In genomic region chr10:98074315-98074911, GRCh38 we compare ENCODE assay signal across 14 cellular contexts. TPM values are rescaled to one million over a fixed set of nuclear protein-coding genes. Genes with fewer than 3 reads are reported as not detected.
A peak's percentile ranks its signal among the peaks of the same experiment; 100 is the strongest.
DNase-seq lines count a peak whose midpoint lies in the region; TF ChIP-seq lines count a peak whose summit lies in the region.
"Had no signal": no experiment of that assay in that cellular context is flagged by ENCODE, and none has a peak within 500 bp of the region (broad histone marks: within the 10 kb centered on the region; RNA-seq: fewer than 3 reads in every experiment).

No MANE protein-coding gene starts in this region.

- in situ Hi-C loops in KBM-7 (cut with MboI; ENCODE audit: low pct_unique_long_range_greater_than_20kb, low sequenced_read_pairs) = no loop called here

- 4 to 10% methylated on average over 2 of the region's 2 CpGs for WGBS in tibial nerve, 2 donors

- no peak for TF ChIP-seq CTCF in tibial nerve (IDR thresholded peaks at IDR 0.05)

- H3K27me3 ChIP-seq in effector memory CD4-positive, alpha-beta T cell (replicated peaks; ENCODE audit: control insufficient read depth, insufficient read depth, low read length, poor library complexity, severe bottlenecking) = no peaks in the 10 kb centered on the region
- H3K27me3 ChIP-seq in tibial nerve = no peaks in the 10 kb centered on the region

- no peaks in the 10 kb centered on the region for H3K36me3 ChIP-seq in effector memory CD4-positive, alpha-beta T cell (ENCODE audit: control insufficient read depth, insufficient read depth, low read length)
- H3K36me3 ChIP-seq in tibial nerve = no peaks in the 10 kb centered on the region
- H3K36me3 ChIP-seq: heart right ventricle had no signal

- H3K4me1 ChIP-seq in effector memory CD4-positive, alpha-beta T cell (ENCODE audit: control insufficient read depth, insufficient read depth, low read length, poor library complexity, severe bottlenecking) = no peaks in the 10 kb centered on the region
- no peaks in the 10 kb centered on the region for H3K4me1 ChIP-seq in tibial nerve
- H3K4me1 ChIP-seq: heart right ventricle had no signal

- no peak for TF ChIP-seq EP300 in tibial nerve (IDR thresholded peaks at IDR 0.05)

- H3K27ac ChIP-seq in effector memory CD4-positive, alpha-beta T cell (ENCODE audit: insufficient read depth, low read length, poor library complexity, severe bottlenecking) = no peak overlapping the region
- H3K27ac ChIP-seq in tibial nerve = no peak overlapping the region
- H3K27ac ChIP-seq: heart right ventricle had no signal

- DNase-seq in ELR (ENCODE audit: low read depth) = peak; percentile 17
- DNase-seq in KBM-7 = peak; percentile 18
- DNase-seq in amniotic epithelial cell (ENCODE audit: low read depth) = peak; percentile 25
- peak; percentile 50 for DNase-seq in iPS-NIHi7 (ENCODE audit: extremely low spot score)
- no peak for DNase-seq in effector memory CD4-positive, alpha-beta T cell
- DNase-seq in tibial nerve (ENCODE audit: low spot score in 2 of 2) = no peak
- no peak for DNase-seq in central memory CD4-positive, alpha-beta T cell
- DNase-seq in NCI-H2196 (lab: John Stamatoyannopoulos, UW; ENCODE audit: unreplicated experiment) = no peak
- DNase-seq: activated T-cell treated with anti-CD3 and anti-CD28 coated beads, Interleukin-2, amount 50 U/mL, for 4 hours; heart right ventricle; naive thymus-derived CD4-positive, alpha-beta T cell; NCI-H526; stimulated activated CD4-positive, alpha-beta T cell treated with anti-CD3 and anti-CD28 coated beads, Interleukin-12 subunit alpha, Interleukin-12 subunit beta, amount 100 ng/mL, for 4 hours; T-helper 17 cell had no signal

- no peak overlapping the region for H3K4me3 ChIP-seq in effector memory CD4-positive, alpha-beta T cell (ENCODE audit: insufficient read depth, low read depth, low read length, poor library complexity, severe bottlenecking)
- no peak overlapping the region for H3K4me3 ChIP-seq in tibial nerve
- H3K4me3 ChIP-seq: heart right ventricle had no signal

- no peak for TF ChIP-seq POLR2A in tibial nerve (IDR thresholded peaks at IDR 0.05)

- H3K9me3 ChIP-seq in effector memory CD4-positive, alpha-beta T cell (ENCODE audit: control insufficient read depth, low read length) = no peaks in the 10 kb centered on the region
- H3K9me3 ChIP-seq in tibial nerve = no peaks in the 10 kb centered on the region

RNA-seq across cellular contexts. Expression of gene CRTAC1, which starts 44.0 kb away (rescaled TPM):
- 10 to 100 TPM; 17.5 to 35.1 (median 22.9) TPM for total RNA-seq in tibial nerve
- total RNA-seq: activated T-cell treated with anti-CD3 and anti-CD28 coated beads, Interleukin-2, amount 50 U/mL, for 4 hours; naive thymus-derived CD4-positive, alpha-beta T cell; T-helper 17 cell had no signal

Comparison
In these comparisons a context has a peak if more than half of its experiments do, and no peak if none do; other contexts are left out.
1. DNase-seq: peak in ELR (single experiment), KBM-7 (single experiment), amniotic epithelial cell (single experiment) and iPS-NIHi7 (single experiment); none in effector memory CD4-positive, alpha-beta T cell (0 of 3), tibial nerve (0 of 2), central memory CD4-positive, alpha-beta T cell (single experiment) and NCI-H2196 (single experiment).